Comparison of ENCODE assay signal across 12 cellular contexts in genomic region chr10:70579234-70580002, GRCh38. TPM values are rescaled to one million over a fixed set of nuclear protein-coding genes. Genes with fewer than 3 reads are reported as not detected.
DNase-seq lines count a peak whose midpoint lies in the region; ATAC-seq and TF ChIP-seq lines count a peak whose summit lies in the region.
"Had no signal": no experiment of that assay in that cellular context is flagged by ENCODE, and none has a peak within 500 bp of the region (broad histone marks: within the 10 kb centered on the region; RNA-seq: fewer than 3 reads in every experiment).

No MANE protein-coding gene starts in this region.

- H3K9me3 ChIP-seq in uterus = no peaks in the 10 kb centered on the region
- H3K9me3 ChIP-seq: testis had no signal

- no peaks in the 10 kb centered on the region for H3K27me3 ChIP-seq in HL-60 (ENCODE audit: insufficient read depth, poor library complexity, severe bottlenecking)
- no peaks in the 10 kb centered on the region for H3K27me3 ChIP-seq in uterus
- H3K27me3 ChIP-seq: testis had no signal

- H3K9me3 Mint-ChIP-seq in activated CD8-positive, alpha-beta T cell treated with anti-CD3 and anti-CD28 coated beads for 36 hours = peaks cover 2% of the 10 kb centered on the region

- H3K4me1 ChIP-seq in uterus = no peaks in the 10 kb centered on the region

- H3K36me3 ChIP-seq in uterus = no peaks in the 10 kb centered on the region

- ATAC-seq in activated CD8-positive, alpha-beta T cell treated with anti-CD3 and anti-CD28 coated beads for 36 hours = peak; percentile 37
- no peak for ATAC-seq in HG03460 (IDR thresholded peaks at IDR 0.05; ENCODE audit: unreplicated experiment)

- peak overlapping the region; percentile 25 for H3K4me3 Mint-ChIP-seq in activated CD8-positive, alpha-beta T cell treated with anti-CD3 and anti-CD28 coated beads for 36 hours

- DNase-seq in EL (peak; percentile 14), HL-60 (ENCODE audit: low read depth in 1 of 2, low spot score in 1 of 2) (no peak), myocyte (ENCODE audit: low read depth) (peak; percentile 53), uterus (no peak), substantia nigra (lab: John Stamatoyannopoulos, UW) (no peak), SK-N-DZ (ENCODE audit: low spot score) (no peak)
- DNase-seq in activated CD8-positive, alpha-beta T cell treated with anti-CD3 and anti-CD28 coated beads for 36 hours = peak; percentile 55
- DNase-seq: NCI-H345, testis had no signal

- intact Hi-C loops in activated CD8-positive, alpha-beta T cell treated with anti-CD3 and anti-CD28 coated beads for 36 hours (cut with micrococcal nuclease) = no loop called here
- intact Hi-C loops in uterus (cut with DNase I; ENCODE audit: low total_unique reads) = no loop called here

- H3K27ac Mint-ChIP-seq in activated CD8-positive, alpha-beta T cell treated with anti-CD3 and anti-CD28 coated beads for 36 hours = peak overlapping the region; percentile 90

- H3K27ac ChIP-seq in HL-60 (replicated peaks) = peak overlapping the region; percentile 74
- H3K27ac ChIP-seq in uterus = no peak overlapping the region
- H3K27ac ChIP-seq in substantia nigra (ENCODE audit: low read depth, low read length, poor library complexity, severe bottlenecking) = no peak overlapping the region
- H3K27ac ChIP-seq: testis had no signal

- H3K27me3 Mint-ChIP-seq in activated CD8-positive, alpha-beta T cell treated with anti-CD3 and anti-CD28 coated beads for 36 hours = no peaks in the 10 kb centered on the region

- H3K36me3 Mint-ChIP-seq in activated CD8-positive, alpha-beta T cell treated with anti-CD3 and anti-CD28 coated beads for 36 hours (ENCODE audit: low read depth) = no peaks in the 10 kb centered on the region

- H3K4me1 Mint-ChIP-seq in activated CD8-positive, alpha-beta T cell treated with anti-CD3 and anti-CD28 coated beads for 36 hours (ENCODE audit: low read depth) = peaks cover 50% of the 10 kb centered on the region

- TF ChIP-seq POLR2A in uterus (IDR thresholded peaks at IDR 0.05) = no peak

- CTCF ChIA-PET in activated CD8-positive, alpha-beta T cell treated with anti-CD3 and anti-CD28 coated beads for 36 hours (lab: Charles Lee) = interaction anchor here (1.0 to 1.4 kb wide), 7 partner anchors 9 to 179 kb away, joined by 3 to 4 read pairs (median 3); no protein-coding TSS in a partner anchor

- POLR2A ChIA-PET in activated CD8-positive, alpha-beta T cell treated with anti-CD3 and anti-CD28 coated beads for 36 hours (lab: Charles Lee) = interaction anchor here (0.6 to 2.0 kb wide), 3 partner anchors 23 to 102 kb away, joined by 3 to 11 read pairs (median 6); partner anchors contain the start of gene PRF1

- TF ChIP-seq CTCF in HL-60 (IDR thresholded peaks at IDR 0.05; ENCODE audit: insufficient read depth, low read length) = no peak
- TF ChIP-seq CTCF in activated CD8-positive, alpha-beta T cell treated with anti-CD3 and anti-CD28 coated beads for 36 hours (IDR thresholded peaks at IDR 0.05) = no peak
- no peak for TF ChIP-seq CTCF in uterus (IDR thresholded peaks at IDR 0.05)

- no peak overlapping the region for H3K4me3 ChIP-seq in HL-60 (replicated peaks; ENCODE audit: insufficient read depth, low read length)
- H3K4me3 ChIP-seq in uterus = no peak overlapping the region
- H3K4me3 ChIP-seq: testis had no signal

RNA-seq across cellular contexts. Expression of gene PRF1, which starts 23.1 kb away (rescaled TPM):
- 100 to 1,000 TPM; 107 to 113 TPM for total RNA-seq in activated CD8-positive, alpha-beta T cell treated with anti-CD3 and anti-CD28 coated beads for 36 hours
- total RNA-seq in myocyte (not detected in 2 replicates), uterus (1 to 10 TPM in 2 of 4 donors, under 1 TPM in 1, not detected in 1; 0.51 to 8.7 (median 1.1) TPM)
- not detected for polyA plus RNA-seq in myocyte (2012)
- polyA plus RNA-seq in SK-N-DZ (2014; cell fraction: cytosol; rRNA removed) = not detected in 2 replicates
- not detected in 2 replicates for polyA plus RNA-seq in SK-N-DZ (2014; cell fraction: nucleus; rRNA removed)
- total RNA-seq: endothelial cell of umbilical vein had no signal
- polyA plus RNA-seq: endothelial cell of umbilical vein, neural cell had no signal

Comparison
In these comparisons a context has a peak if more than half of its experiments do, and no peak if none do; other contexts are left out.
1. DNase-seq: peak in EL (single experiment), activated CD8-positive, alpha-beta T cell treated with anti-CD3 and anti-CD28 coated beads for 36 hours (single experiment) and myocyte (single experiment); none in HL-60 (0 of 2), uterus (0 of 2), substantia nigra (0 of 49) and SK-N-DZ (single experiment).
2. RNA of gene PRF1, which starts 23.1 kb away (total RNA-seq): 107 to 113 TPM in activated CD8-positive, alpha-beta T cell treated with anti-CD3 and anti-CD28 coated beads for 36 hours; 0.51 to 8.7 TPM in uterus and not detected in myocyte; every median in the first group is over 10 times any median in the second.